8 cellular contexts compared by ENCODE assay signal in genomic region chr12:90978117-90978770, GRCh38. TPM values are rescaled to one million over a fixed set of nuclear protein-coding genes. Genes with fewer than 3 reads are reported as not detected.
DNase-seq lines count a peak whose midpoint lies in the region; ATAC-seq and TF ChIP-seq lines count a peak whose summit lies in the region.

No MANE protein-coding gene starts in this region.

- H3K36me3 ChIP-seq in brain microvascular endothelial cell (replicated peaks) (no peaks in the 10 kb centered on the region), upper lobe of left lung (no peaks in the 10 kb centered on the region)

- no peak overlapping the region for H3K27ac ChIP-seq in brain microvascular endothelial cell
- peak overlapping the region in 1 of 4 donors; percentile 48 for H3K27ac ChIP-seq in upper lobe of left lung
- no peak overlapping the region for H3K27ac ChIP-seq in substantia nigra (ENCODE audit: low read depth, low read length, poor library complexity, severe bottlenecking)

- in situ Hi-C loops in brain microvascular endothelial cell (cut with HindIII; ENCODE audit: low pct_ligation_motif_present, low sequenced_read_pairs) = loop anchor here (25.0 kb wide), 1 partner anchor 359 kb away; no protein-coding TSS in a partner anchor

- no peak for TF ChIP-seq POLR2A in upper lobe of left lung (IDR thresholded peaks at IDR 0.05)

- no peak for TF ChIP-seq EP300 in upper lobe of left lung (IDR thresholded peaks at IDR 0.05)

- no peak overlapping the region for H3K4me3 ChIP-seq in brain microvascular endothelial cell (ENCODE audit: low read depth, low read length)
- H3K4me3 ChIP-seq in upper lobe of left lung = no peak overlapping the region

- no peaks in the 10 kb centered on the region for H3K9me3 ChIP-seq in upper lobe of left lung

- peak; percentile 87 for ATAC-seq in GM18511 (IDR thresholded peaks at IDR 0.05; ENCODE audit: unreplicated experiment)
- peak; percentile 83 for ATAC-seq in HG02943 (IDR thresholded peaks at IDR 0.05; ENCODE audit: low read depth, unreplicated experiment)
- peak in 1 of 2 donors; percentile 88 for ATAC-seq in upper lobe of left lung (ENCODE audit: low FRiP score in 2 of 2)

- WGBS in upper lobe of left lung, 2 donors = 64 to 66% methylated on average over 1 of the region's 1 CpG

- H3K27me3 ChIP-seq in brain microvascular endothelial cell (replicated peaks) = no peaks in the 10 kb centered on the region
- no peaks in the 10 kb centered on the region for H3K27me3 ChIP-seq in upper lobe of left lung

- peaks cover 0 to 4% (median 0%) of the 10 kb centered on the region in 4 donors for H3K4me1 ChIP-seq in upper lobe of left lung

- TF ChIP-seq CTCF in brain microvascular endothelial cell (IDR thresholded peaks at IDR 0.05; ENCODE audit: low read depth, low read length, missing control alignments) (peak; percentile 58), upper lobe of left lung (IDR thresholded peaks at IDR 0.05) (peak in 5 of 6 experiments; percentile 22 to 61 (median 48))

- DNase-seq in AG08396 (ENCODE audit: low spot score) (peak; percentile 52), NCI-H2171 treated with DMSO at 0.1 percent for 48 hours (lab: John Stamatoyannopoulos, UW) (peak; percentile 68), brain microvascular endothelial cell (peak; percentile 28), kidney tubule cell (ENCODE audit: low spot score) (peak; percentile 55), upper lobe of left lung (no peak), substantia nigra (lab: John Stamatoyannopoulos, UW) (no peak)

RNA-seq across cellular contexts. Expression of gene CCER1, which starts 23.3 kb away (rescaled TPM):
- not detected for total RNA-seq in upper lobe of left lung

RNA-seq across cellular contexts. Expression of gene EPYC, which starts 26.5 kb away (rescaled TPM):
- total RNA-seq in upper lobe of left lung = not detected

Comparison
In these comparisons a context has a peak if more than half of its experiments do, and no peak if none do; other contexts are left out.
1. DNase-seq: peak in AG08396 (single experiment), NCI-H2171 treated with DMSO at 0.1 percent for 48 hours (single experiment), brain microvascular endothelial cell (single experiment) and kidney tubule cell (single experiment); none in upper lobe of left lung (0 of 2) and substantia nigra (0 of 49).